Comparison of ENCODE assay signal across 8 cellular contexts in the genomic region with DNA sequence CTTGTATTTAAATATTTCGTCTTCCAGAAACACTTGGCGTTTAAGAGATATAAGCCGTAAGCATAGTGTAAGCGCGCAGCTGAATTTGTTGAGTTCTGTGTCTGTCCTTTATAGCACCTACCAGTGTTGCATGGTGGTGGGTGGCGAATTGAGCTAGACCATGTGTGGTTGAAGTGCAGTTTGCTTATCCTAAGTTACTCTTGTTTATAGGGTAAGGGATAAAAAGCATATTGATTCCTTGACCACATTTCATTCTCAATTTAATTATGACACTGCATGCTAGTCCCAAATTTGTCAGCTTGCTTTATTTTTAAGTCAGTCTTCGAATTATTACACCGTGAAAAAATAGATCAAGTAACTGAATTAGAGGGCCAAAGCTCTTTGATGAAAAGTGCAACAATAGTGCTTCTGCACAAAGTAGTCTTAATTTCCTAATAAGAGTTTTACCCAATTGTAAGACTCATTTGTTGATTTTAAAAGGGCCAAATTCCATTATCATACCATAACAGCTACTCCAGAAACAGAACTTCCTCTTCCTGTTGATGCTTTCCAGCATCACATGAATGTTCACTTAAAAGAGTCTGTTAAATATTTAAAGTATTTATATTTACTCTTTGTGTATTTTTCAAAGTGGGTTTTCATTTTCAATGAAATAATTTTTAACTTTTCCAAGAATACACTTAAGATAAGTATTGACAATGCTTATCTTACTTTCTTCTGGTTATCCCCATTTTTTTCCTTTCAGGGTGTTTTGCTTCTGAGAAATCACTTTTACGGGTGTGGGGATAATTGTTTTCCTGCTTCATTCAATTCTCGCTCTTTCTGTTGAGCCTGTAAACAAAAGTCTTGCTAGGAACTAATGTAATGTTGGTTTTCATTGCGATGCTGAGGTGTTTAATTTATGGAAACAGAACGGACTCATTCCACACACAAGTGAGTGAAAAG. TPM values are rescaled to one million over a fixed set of nuclear protein-coding genes. Genes with fewer than 3 reads are reported as not detected.
DNase-seq lines count a peak whose midpoint lies in the region; ATAC-seq and FAIRE-seq lines count a peak whose summit lies in the region.

No MANE protein-coding gene starts in this region.

- no peaks in the 10 kb centered on the region for H3K36me3 Mint-ChIP-seq in dendritic cell treated with granulocyte-macrophage colony-stimulating factor and Interleukin-4, amounts not matched to agents 40 ng/mL and 50 ng/mL, for 4 days (ENCODE audit: low read depth)
- H3K36me3 Mint-ChIP-seq in natural killer cell treated with Interleukin-12 subunit alpha and Interleukin-12 subunit beta and Interleukin-15 and Interleukin-18, amount 100 ng/mL, for 72 hours: peaks cover 13% of the 10 kb centered on the region

- peaks cover 21% of the 10 kb centered on the region for H3K4me1 Mint-ChIP-seq in dendritic cell treated with granulocyte-macrophage colony-stimulating factor and Interleukin-4, amounts not matched to agents 40 ng/mL and 50 ng/mL, for 4 days (ENCODE audit: low read depth)
- peaks cover 41 to 43% of the 10 kb centered on the region in 2 donors for H3K4me1 Mint-ChIP-seq in natural killer cell treated with Interleukin-12 subunit alpha and Interleukin-12 subunit beta and Interleukin-15 and Interleukin-18, amount 100 ng/mL, for 72 hours (ENCODE audit: low read depth in 2 of 2)

- H3K4me3 ChIP-seq in NT2/D1 (ENCODE audit: insufficient read length, low read depth): peak overlapping the region; percentile 63

- H3K27me3 Mint-ChIP-seq in dendritic cell treated with granulocyte-macrophage colony-stimulating factor and Interleukin-4, amounts not matched to agents 40 ng/mL and 50 ng/mL, for 4 days: peaks cover 73% of the 10 kb centered on the region
- H3K27me3 Mint-ChIP-seq in natural killer cell treated with Interleukin-12 subunit alpha and Interleukin-12 subunit beta and Interleukin-15 and Interleukin-18, amount 100 ng/mL, for 72 hours: peaks cover 28 to 43% of the 10 kb centered on the region in 2 donors

- no peaks in the 10 kb centered on the region for H3K4me1 ChIP-seq in NT2/D1 (ENCODE audit: insufficient read depth, insufficient read length)

- no peaks in the 10 kb centered on the region for H3K36me3 ChIP-seq in NT2/D1 (ENCODE audit: insufficient read depth, insufficient read length, low read length)

- intact Hi-C loops in dendritic cell treated with granulocyte-macrophage colony-stimulating factor and Interleukin-4, amounts not matched to agents 40 ng/mL and 50 ng/mL, for 4 days (cut with micrococcal nuclease): no loop called here

- no peak overlapping the region for H3K9ac ChIP-seq in NT2/D1 (ENCODE audit: insufficient read length, low read depth)

- peak; percentile 41 for FAIRE-seq in G401.6 (lab: Jason Lieb, UNC)

- no peaks in the 10 kb centered on the region for H3K27me3 ChIP-seq in NT2/D1 (ENCODE audit: insufficient read depth, insufficient read length)

- no peak overlapping the region for H3K27ac Mint-ChIP-seq in dendritic cell treated with granulocyte-macrophage colony-stimulating factor and Interleukin-4, amounts not matched to agents 40 ng/mL and 50 ng/mL, for 4 days
- peak overlapping the region; percentile 66 to 92 for H3K27ac Mint-ChIP-seq in natural killer cell treated with Interleukin-12 subunit alpha and Interleukin-12 subunit beta and Interleukin-15 and Interleukin-18, amount 100 ng/mL, for 72 hours

- no peak for DNase-seq in NT2/D1 (ENCODE audit: low read depth, low spot score)
- no peak for DNase-seq in natural killer cell treated with Interleukin-12 subunit alpha and Interleukin-12 subunit beta and Interleukin-15 and Interleukin-18, amount 100 ng/mL, for 72 hours (ENCODE audit: low spot score)
- DNase-seq in stimulated activated CD4-positive, alpha-beta T cell treated with anti-CD3 and anti-CD28 coated beads, Interleukin-2, amount 100 ng/mL, for 24 hours: no peak

- no peaks in the 10 kb centered on the region for H3K9me3 ChIP-seq in NT2/D1 (ENCODE audit: insufficient read depth, low read length)

- no peak for ATAC-seq in natural killer cell treated with Interleukin-12 subunit alpha and Interleukin-12 subunit beta and Interleukin-15 and Interleukin-18, amount 100 ng/mL, for 72 hours
- ATAC-seq in HG03571 (IDR thresholded peaks at IDR 0.05; ENCODE audit: unreplicated experiment) (no peak), HG03039 (IDR thresholded peaks at IDR 0.05; ENCODE audit: unreplicated experiment) (no peak), GM21619 (IDR thresholded peaks at IDR 0.05; ENCODE audit: unreplicated experiment) (no peak)

- H3K4me3 Mint-ChIP-seq in dendritic cell treated with granulocyte-macrophage colony-stimulating factor and Interleukin-4, amounts not matched to agents 40 ng/mL and 50 ng/mL, for 4 days: peak overlapping the region; percentile 23
- peak overlapping the region; percentile 98 for H3K4me3 Mint-ChIP-seq in natural killer cell treated with Interleukin-12 subunit alpha and Interleukin-12 subunit beta and Interleukin-15 and Interleukin-18, amount 100 ng/mL, for 72 hours

- H3K9me3 Mint-ChIP-seq in dendritic cell treated with granulocyte-macrophage colony-stimulating factor and Interleukin-4, amounts not matched to agents 40 ng/mL and 50 ng/mL, for 4 days: no peaks in the 10 kb centered on the region
- H3K9me3 Mint-ChIP-seq in natural killer cell treated with Interleukin-12 subunit alpha and Interleukin-12 subunit beta and Interleukin-15 and Interleukin-18, amount 100 ng/mL, for 72 hours: no peaks in the 10 kb centered on the region

RNA-seq across cellular contexts. Expression of a gene that starts 2.0 kb away (rescaled TPM):
- total RNA-seq in natural killer cell treated with Interleukin-12 subunit alpha and Interleukin-12 subunit beta and Interleukin-15 and Interleukin-18, amount 100 ng/mL, for 72 hours: 10 to 100 TPM; 27.1 to 38.2 TPM

RNA-seq across cellular contexts. Expression of a gene that starts 13.1 kb away (rescaled TPM):
- under 1 TPM; 0.26 to 0.33 TPM for total RNA-seq in natural killer cell treated with Interleukin-12 subunit alpha and Interleukin-12 subunit beta and Interleukin-15 and Interleukin-18, amount 100 ng/mL, for 72 hours
